Comparison of ENCODE assay signal across 19 cellular contexts in the genomic region with DNA sequence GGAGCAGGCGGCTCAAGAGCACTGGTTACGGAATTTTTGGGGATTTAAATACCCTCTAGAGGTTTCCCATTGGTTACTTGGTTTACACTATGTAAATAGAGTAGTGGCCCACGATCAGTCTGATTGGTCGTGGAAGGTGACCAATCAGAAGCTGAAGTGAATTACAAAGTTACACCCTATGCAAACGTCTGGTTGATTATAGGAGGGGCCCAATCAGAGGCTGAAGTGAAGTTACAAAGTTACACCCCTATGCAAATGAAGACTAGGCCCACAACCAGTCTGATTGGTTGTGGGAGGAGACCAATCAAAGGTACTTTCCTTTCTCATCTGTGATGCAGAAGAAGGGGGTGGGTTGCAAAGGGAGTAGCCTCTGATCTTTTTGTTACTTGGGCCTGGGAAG. TPM values are rescaled to one million over a fixed set of nuclear protein-coding genes. Genes with fewer than 3 reads are reported as not detected.
DNase-seq lines count a peak whose midpoint lies in the region; ATAC-seq and TF ChIP-seq lines count a peak whose summit lies in the region.
"Had no signal": no experiment of that assay in that cellular context is flagged by ENCODE, and none has a peak within 500 bp of the region (broad histone marks: within the 10 kb centered on the region; RNA-seq: fewer than 3 reads in every experiment).

No MANE protein-coding gene starts in this region.

- no peaks in the 10 kb centered on the region for H3K27me3 Mint-ChIP-seq in memory B cell

- no peak for TF ChIP-seq POLR2A in lower leg skin (IDR thresholded peaks at IDR 0.05)

- TF ChIP-seq CTCF in lower leg skin (IDR thresholded peaks at IDR 0.05) = no peak

- no peaks in the 10 kb centered on the region for H3K9me3 Mint-ChIP-seq in memory B cell
- H3K9me3 Mint-ChIP-seq: activated naive CD4-positive, alpha-beta T cell treated with anti-CD3 and anti-CD28 coated beads for 36 hours; stimulated activated naive CD8-positive, alpha-beta T cell treated with anti-CD3 and anti-CD28 coated beads, Interleukin-15, amount 100 ng/mL, for 72 hours had no signal

- H3K36me3 Mint-ChIP-seq in memory B cell = no peaks in the 10 kb centered on the region

- H3K4me1 Mint-ChIP-seq in memory B cell = peaks cover 4% of the 10 kb centered on the region
- H3K4me1 Mint-ChIP-seq: stimulated activated naive CD8-positive, alpha-beta T cell treated with anti-CD3 and anti-CD28 coated beads, Interleukin-15, amount 100 ng/mL, for 72 hours had no signal

- intact Hi-C loops in lower leg skin (cut with DNase I; ENCODE audit: low total_unique reads) = no loop called here

- peak; percentile 1 for DNase-seq in NCI-H146 (lab: John Stamatoyannopoulos, UW)
- DNase-seq in NCI-H146 treated with DMSO at 0.1 percent for 48 hours (lab: John Stamatoyannopoulos, UW; ENCODE audit: unreplicated experiment) = no peak
- peak; percentile 16 for DNase-seq in Jurkat, Clone E6-1 (ENCODE audit: low read depth, low spot score)
- DNase-seq in SW480 (ENCODE audit: low spot score) = peak; percentile 38
- DNase-seq in memory B cell (ENCODE audit: low spot score in 2 of 2) = no peak
- no peak for DNase-seq in stimulated activated naive CD4-positive, alpha-beta T cell treated with Interleukin-2 at 50 U/mL for 16 hours (lab: John Stamatoyannopoulos, UW)
- no peak for DNase-seq in lower leg skin (ENCODE audit: low spot score in 2 of 2)
- no peak for DNase-seq in HuH-7.5 (ENCODE audit: low spot score)
- DNase-seq: 8988T; activated CD4-positive, alpha-beta T cell treated with anti-CD3 and anti-CD28 coated beads for 4 hours; activated naive CD4-positive, alpha-beta T cell treated with anti-CD3 and anti-CD28 coated beads for 36 hours; cortex of kidney; glutamatergic neuron; midbrain; NCI-H1092; retina; SHP77; stimulated activated naive CD8-positive, alpha-beta T cell treated with anti-CD3 and anti-CD28 coated beads, Interleukin-15, amount 100 ng/mL, for 72 hours; T-helper 9 cell had no signal

- peak; percentile 14 for ATAC-seq in memory B cell (ENCODE audit: low read depth)
- ATAC-seq: stimulated activated naive CD8-positive, alpha-beta T cell treated with anti-CD3 and anti-CD28 coated beads, Interleukin-15, amount 100 ng/mL, for 72 hours had no signal

- no peak overlapping the region for H3K27ac Mint-ChIP-seq in memory B cell
- H3K27ac Mint-ChIP-seq: activated naive CD4-positive, alpha-beta T cell treated with anti-CD3 and anti-CD28 coated beads for 36 hours; stimulated activated naive CD8-positive, alpha-beta T cell treated with anti-CD3 and anti-CD28 coated beads, Interleukin-15, amount 100 ng/mL, for 72 hours had no signal

- no peak overlapping the region for H3K4me3 ChIP-seq in Jurkat, Clone E6-1 (ENCODE audit: low read length)
- no peak overlapping the region for H3K4me3 ChIP-seq in lower leg skin (ENCODE audit: low read depth, poor library complexity, severe bottlenecking)

- no peak overlapping the region for H3K4me3 Mint-ChIP-seq in memory B cell
- H3K4me3 Mint-ChIP-seq: activated naive CD4-positive, alpha-beta T cell treated with anti-CD3 and anti-CD28 coated beads for 36 hours; stimulated activated naive CD8-positive, alpha-beta T cell treated with anti-CD3 and anti-CD28 coated beads, Interleukin-15, amount 100 ng/mL, for 72 hours had no signal

- WGBS in lower leg skin, 2 donors = 74 to 77% methylated on average over 5 of the region's 5 CpGs

RNA-seq across cellular contexts. Expression of a gene that starts 45.1 kb away (rescaled TPM):
- polyA plus RNA-seq in Jurkat, Clone E6-1 (2012; ENCODE audit: insufficient read depth, insufficient read length) = 193 TPM
- total RNA-seq in lower leg skin = 100 to 1,000 TPM in 1 of 4 donors, 10 to 100 TPM in 3; 61.2 to 109 (median 83.3) TPM

RNA-seq across cellular contexts. Expression of a gene that starts 56.6 kb away (rescaled TPM):
- 1.00 TPM for polyA plus RNA-seq in Jurkat, Clone E6-1 (2012; ENCODE audit: insufficient read depth, insufficient read length)
- total RNA-seq in lower leg skin = 1 to 10 TPM in 1 of 4 donors, under 1 TPM in 3; 0.65 to 1.1 (median 0.94) TPM

RNA-seq across cellular contexts. Expression of a gene that starts 56.8 kb away (rescaled TPM):
- 158 TPM for polyA plus RNA-seq in Jurkat, Clone E6-1 (2012; ENCODE audit: insufficient read depth, insufficient read length)
- 10 to 100 TPM; 23.0 to 48.9 (median 30.4) TPM for total RNA-seq in lower leg skin

Comparison
In these comparisons a context has a peak if more than half of its experiments do, and no peak if none do; other contexts are left out.
1. DNase-seq: peak in NCI-H146 (single experiment), Jurkat, Clone E6-1 (single experiment) and SW480 (single experiment); none in NCI-H146 treated with DMSO at 0.1 percent for 48 hours (single experiment), memory B cell (0 of 2), stimulated activated naive CD4-positive, alpha-beta T cell treated with Interleukin-2 at 50 U/mL for 16 hours (single experiment), lower leg skin (0 of 2) and HuH-7.5 (single experiment).